Comparison of ENCODE assay signal across 17 cellular contexts in genomic region chr13:24672141-24673132, GRCh38. TPM values are rescaled to one million over a fixed set of nuclear protein-coding genes. Genes with fewer than 3 reads are reported as not detected.
A peak's percentile ranks its signal among the peaks of the same experiment; 100 is the strongest.
DNase-seq lines count a peak whose midpoint lies in the region; ATAC-seq and TF ChIP-seq lines count a peak whose summit lies in the region.
"Had no signal": no experiment of that assay in that cellular context is flagged by ENCODE, and none has a peak within 500 bp of the region (broad histone marks: within the 10 kb centered on the region; RNA-seq: fewer than 3 reads in every experiment).

No MANE protein-coding gene starts in this region.

- no peak overlapping the region for H3K9ac ChIP-seq in endodermal cell (ENCODE audit: extremely low read depth, low read length, poor library complexity, severe bottlenecking)
- no peak overlapping the region for H3K9ac ChIP-seq in muscle layer of colon (ENCODE audit: low read length)

- no peaks in the 10 kb centered on the region for H3K4me1 ChIP-seq in breast epithelium
- peaks cover 6% of the 10 kb centered on the region for H3K4me1 ChIP-seq in endodermal cell (ENCODE audit: control insufficient read depth, insufficient read depth, low read length)
- H3K4me1 ChIP-seq in muscle layer of colon (ENCODE audit: insufficient read depth, low read length), result peaks cover 17% of the 10 kb centered on the region

- peaks cover 0 to 2% of the 10 kb centered on the region in 2 donors for H3K27me3 ChIP-seq in breast epithelium
- no peaks in the 10 kb centered on the region for H3K27me3 ChIP-seq in endodermal cell (ENCODE audit: control insufficient read depth, insufficient read depth, low read length, poor library complexity, severe bottlenecking)
- H3K27me3 ChIP-seq in muscle layer of colon (ENCODE audit: control insufficient read depth in 1 of 2, insufficient read depth in 2 of 2, low read length in 2 of 2), result no peaks in the 10 kb centered on the region

- no TSS peak for BruUV-seq in MCF 10A (replicated peaks; lab: Mats Ljungman, UMichigan)

- H3K27me3 Mint-ChIP-seq in MCF 10A (ENCODE audit: insufficient read depth, unreplicated experiment) (no peaks in the 10 kb centered on the region), endodermal cell (ENCODE audit: insufficient read depth) (peaks cover 10% of the 10 kb centered on the region)
- peaks cover 25% of the 10 kb centered on the region for H3K27me3 Mint-ChIP-seq in activated T-cell treated with anti-CD3 and anti-CD28 coated beads, Interleukin-2, amount 50 U/mL, for 4 hours (ENCODE audit: low read depth)

- intact Hi-C loops in MCF 10A (cut with micrococcal nuclease) (loop anchor here (5.0 kb wide), 1 partner anchor 160 kb away; the partner anchor contains the start of gene PARP4), breast epithelium (cut with DNase I; ENCODE audit: low total_unique reads) (no loop called here)

- H3K36me3 ChIP-seq in breast epithelium, result no peaks in the 10 kb centered on the region
- H3K36me3 ChIP-seq in endodermal cell (ENCODE audit: control insufficient read depth, insufficient read depth, low read length), result no peaks in the 10 kb centered on the region
- no peaks in the 10 kb centered on the region for H3K36me3 ChIP-seq in muscle layer of colon (ENCODE audit: insufficient read depth, low read length)
- H3K36me3 ChIP-seq: gastroesophageal sphincter, tibial artery had no signal

- DNase-seq in MCF 10A (ENCODE audit: unreplicated experiment), result no peak
- no peak for DNase-seq in breast epithelium (ENCODE audit: low spot score in 2 of 2)
- DNase-seq in endodermal cell, result peak; percentile 36
- no peak for DNase-seq in activated T-cell treated with anti-CD3 and anti-CD28 coated beads, Interleukin-2, amount 50 U/mL, for 4 hours
- no peak for DNase-seq in midbrain (lab: John Stamatoyannopoulos, UW)
- DNase-seq: activated CD4-positive, alpha-beta T cell treated with anti-CD3 and anti-CD28 coated beads for 48 hours; activated naive CD4-positive, alpha-beta T cell treated with Interleukin-2 at 50 U/mL for 16 hours; H9 had no signal

- H3K4me3 Mint-ChIP-seq in MCF 10A (ENCODE audit: unreplicated experiment) (peak overlapping the region; percentile 65), endodermal cell (no peak overlapping the region)
- no peak overlapping the region for H3K4me3 Mint-ChIP-seq in activated T-cell treated with anti-CD3 and anti-CD28 coated beads, Interleukin-2, amount 50 U/mL, for 4 hours
- H3K4me3 Mint-ChIP-seq: H9; natural killer cell treated with Interleukin-12 subunit alpha and Interleukin-12 subunit beta and Interleukin-15 and Interleukin-18, amount 100 ng/mL, for 72 hours had no signal

- no peak for TF ChIP-seq POLR2A in breast epithelium (IDR thresholded peaks at IDR 0.05)

- H3K9me3 Mint-ChIP-seq in MCF 10A (ENCODE audit: unreplicated experiment) (no peaks in the 10 kb centered on the region), endodermal cell (no peaks in the 10 kb centered on the region)
- no peaks in the 10 kb centered on the region for H3K9me3 Mint-ChIP-seq in activated T-cell treated with anti-CD3 and anti-CD28 coated beads, Interleukin-2, amount 50 U/mL, for 4 hours
- H3K9me3 Mint-ChIP-seq: H9; natural killer cell treated with Interleukin-12 subunit alpha and Interleukin-12 subunit beta and Interleukin-15 and Interleukin-18, amount 100 ng/mL, for 72 hours; stimulated activated effector memory CD8-positive, alpha-beta T cell treated with anti-CD3 and anti-CD28 coated beads, Interleukin-12 subunit alpha, Interleukin-12 subunit beta, amount 100 ng/mL, for 72 hours had no signal

- H3K9me3 ChIP-seq in breast epithelium (no peaks in the 10 kb centered on the region), endodermal cell (ENCODE audit: control insufficient read depth, low read length) (no peaks in the 10 kb centered on the region), muscle layer of colon (ENCODE audit: low read length) (no peaks in the 10 kb centered on the region)
- H3K9me3 ChIP-seq: gastroesophageal sphincter, tibial artery had no signal

- TF ChIP-seq CTCF in MCF 10A (IDR thresholded peaks at IDR 0.05; ENCODE audit: unreplicated experiment), result no peak
- no peak for TF ChIP-seq CTCF in breast epithelium (IDR thresholded peaks at IDR 0.05)
- no peak for TF ChIP-seq CTCF in endodermal cell (conservative IDR thresholded peaks at IDR 0.05)

- H3K27ac Mint-ChIP-seq in MCF 10A (ENCODE audit: low read depth, unreplicated experiment) (peak overlapping the region; percentile 97), endodermal cell (no peak overlapping the region)

- no peak overlapping the region for H3K4me3 ChIP-seq in breast epithelium
- no peak overlapping the region for H3K4me3 ChIP-seq in endodermal cell (ENCODE audit: low read length)
- H3K4me3 ChIP-seq in muscle layer of colon (ENCODE audit: low read depth in 1 of 2, low read length in 2 of 2), result no peak overlapping the region

- WGBS in endodermal cell (ENCODE audit: insufficient coverage in 1 of 2, insufficient read length in 1 of 2), 2 experiments, result 79 to 89% methylated on average over 8 to 9 of the region's 9 CpGs

- POLR2A ChIA-PET in MCF 10A (lab: Yijun Ruan, JAX), result interaction anchor here (0.7 to 1.4 kb wide), 5 partner anchors 23 to 104 kb away, joined by 3 to 5 read pairs (median 3); no protein-coding TSS in a partner anchor

- no peak overlapping the region for H3K27ac ChIP-seq in breast epithelium
- no peak overlapping the region for H3K27ac ChIP-seq in endodermal cell (ENCODE audit: low read depth, low read length)
- H3K27ac ChIP-seq in muscle layer of colon (ENCODE audit: low read depth, low read length), result peak overlapping the region; percentile 8

- no peaks in the 10 kb centered on the region for H3K36me3 Mint-ChIP-seq in MCF 10A (ENCODE audit: insufficient read depth, unreplicated experiment)
- no peaks in the 10 kb centered on the region for H3K36me3 Mint-ChIP-seq in endodermal cell (ENCODE audit: low read depth)
- H3K36me3 Mint-ChIP-seq in activated T-cell treated with anti-CD3 and anti-CD28 coated beads, Interleukin-2, amount 50 U/mL, for 4 hours (ENCODE audit: insufficient read depth), result no peaks in the 10 kb centered on the region
- H3K36me3 Mint-ChIP-seq: natural killer cell treated with Interleukin-12 subunit alpha and Interleukin-12 subunit beta and Interleukin-15 and Interleukin-18, amount 100 ng/mL, for 72 hours; stimulated activated effector memory CD8-positive, alpha-beta T cell treated with anti-CD3 and anti-CD28 coated beads, Interleukin-12 subunit alpha, Interleukin-12 subunit beta, amount 100 ng/mL, for 72 hours had no signal

- ATAC-seq in GM21381 (IDR thresholded peaks at IDR 0.05; ENCODE audit: unreplicated experiment), result no peak
- ATAC-seq in GM18511 (IDR thresholded peaks at IDR 0.05; ENCODE audit: unreplicated experiment), result no peak
- no peak for ATAC-seq in activated T-cell treated with anti-CD3 and anti-CD28 coated beads, Interleukin-2, amount 50 U/mL, for 4 hours
- ATAC-seq: natural killer cell treated with Interleukin-12 subunit alpha and Interleukin-12 subunit beta and Interleukin-15 and Interleukin-18, amount 100 ng/mL, for 72 hours had no signal

- H3K4me1 Mint-ChIP-seq in MCF 10A (ENCODE audit: insufficient read depth, unreplicated experiment), result peaks cover 29% of the 10 kb centered on the region
- peaks cover 31% of the 10 kb centered on the region for H3K4me1 Mint-ChIP-seq in endodermal cell
- peaks cover 8% of the 10 kb centered on the region for H3K4me1 Mint-ChIP-seq in activated T-cell treated with anti-CD3 and anti-CD28 coated beads, Interleukin-2, amount 50 U/mL, for 4 hours (ENCODE audit: low read depth)

- CTCF ChIA-PET in MCF 10A (lab: Yijun Ruan, JAX), result interaction anchor here (0.6 to 3.4 kb wide), 26 partner anchors 8 to 1012 kb away, joined by 3 to 34 read pairs (median 4); no protein-coding TSS in a partner anchor

RNA-seq across cellular contexts. Expression of gene ATP12A, which starts 7.8 kb away (rescaled TPM):
- total RNA-seq in MCF 10A (2022) (not detected in 2 replicates), breast epithelium (not detected), endodermal cell (10 to 100 TPM in 1 of 2 donors, 1 to 10 TPM in 1; 4.9 to 10.5 TPM)
- polyA plus RNA-seq in endodermal cell (2013, experiment 1 of 2), result 1.1 TPM
- polyA plus RNA-seq in endodermal cell (2013, experiment 2 of 2), result 1.6 TPM
- under 1 TPM in 1 of 3 donors, not detected in 2; 0.05 TPM for total RNA-seq in activated T-cell treated with anti-CD3 and anti-CD28 coated beads, Interleukin-2, amount 50 U/mL, for 4 hours
- total RNA-seq: M059J, pulmonary artery endothelial cell had no signal
